ENCODE assay signal across 12 cellular contexts in genomic region chr3:127600749-127601456, GRCh38. TPM values are rescaled to one million over a fixed set of nuclear protein-coding genes. Genes with fewer than 3 reads are reported as not detected.
DNase-seq lines count a peak whose midpoint lies in the region; ATAC-seq and TF ChIP-seq lines count a peak whose summit lies in the region.
"Had no signal": no experiment of that assay in that cellular context is flagged by ENCODE, and none has a peak within 500 bp of the region (broad histone marks: within the 10 kb centered on the region; RNA-seq: fewer than 3 reads in every experiment).

No MANE protein-coding gene starts in this region.

- H3K4me3 Mint-ChIP-seq in endodermal cell, result peak overlapping the region; percentile 18

- H3K9me3 ChIP-seq in BLaER1 treated with 17β-estradiol and CSF1 and Interleukin-3, amounts not matched to agents 10 nM and 100 nM (replicated peaks in 1 of 11), result no peaks in the 10 kb centered on the region
- no peaks in the 10 kb centered on the region for H3K9me3 ChIP-seq in endodermal cell (ENCODE audit: control insufficient read depth, low read length)
- H3K9me3 ChIP-seq: heart left ventricle had no signal

- no peak for ATAC-seq in HG03439 (IDR thresholded peaks at IDR 0.05; ENCODE audit: unreplicated experiment)
- ATAC-seq: heart left ventricle had no signal

- peaks cover 0 to 27% (median 10%) of the 10 kb centered on the region in 11 experiments; a peak in 9 of 22 replicates for H4K20me1 ChIP-seq in BLaER1 treated with 17β-estradiol and CSF1 and Interleukin-3, amounts not matched to agents 10 nM and 100 nM

- H3K27ac Mint-ChIP-seq in endodermal cell, result no peak overlapping the region

- H3K4me3 ChIP-seq in BLaER1 treated with 17β-estradiol and CSF1 and Interleukin-3, amounts not matched to agents 10 nM and 100 nM, result peak overlapping the region in 6 of 10 experiments; percentile 2 to 86 (median 78); a peak in 9 of 20 replicates
- H3K4me3 ChIP-seq in GM12864 (ENCODE audit: low read depth, low read length) (peak overlapping the region; percentile 32), endodermal cell (ENCODE audit: low read length) (no peak overlapping the region)
- H3K4me3 ChIP-seq: heart left ventricle had no signal

- WGBS in endodermal cell (ENCODE audit: insufficient coverage in 1 of 2, insufficient read length in 1 of 2), 2 experiments, result 94% methylated on average over 5 to 6 of the region's 6 CpGs

- CTCF ChIA-PET in RWPE1 (lab: Yijun Ruan, JAX), result interaction anchor here (0.6 to 2.0 kb wide), 2 partner anchors 26 to 1193 kb away, joined by 6 to 10 read pairs; no protein-coding TSS in a partner anchor

- peaks cover 58% of the 10 kb centered on the region for H3K36me3 Mint-ChIP-seq in endodermal cell (ENCODE audit: low read depth)

- H3K36me3 ChIP-seq in BLaER1 treated with 17β-estradiol and CSF1 and Interleukin-3, amounts not matched to agents 10 nM and 100 nM, result peaks cover 17 to 68% (median 66%) of the 10 kb centered on the region in 11 experiments
- H3K36me3 ChIP-seq in endodermal cell (ENCODE audit: control insufficient read depth, insufficient read depth, low read length), result peaks cover 53% of the 10 kb centered on the region

- H3K4me1 ChIP-seq in BLaER1 treated with 17β-estradiol and CSF1 and Interleukin-3, amounts not matched to agents 10 nM and 100 nM, result peaks cover 25 to 55% (median 46%) of the 10 kb centered on the region in 10 experiments
- H3K4me1 ChIP-seq in endodermal cell (ENCODE audit: control insufficient read depth, insufficient read depth, low read length), result peaks cover 3% of the 10 kb centered on the region
- H3K4me1 ChIP-seq: parathyroid adenoma had no signal

- POLR2A ChIA-PET in RWPE1 (lab: Yijun Ruan, JAX; ENCODE audit: low non-redundant PET), result no interaction called here

- peaks cover 6% of the 10 kb centered on the region for H3K27me3 Mint-ChIP-seq in endodermal cell (ENCODE audit: insufficient read depth)

- H3K4me1 Mint-ChIP-seq in endodermal cell, result peaks cover 14% of the 10 kb centered on the region

- peak overlapping the region in 9 of 11 experiments; percentile 1 to 99 (median 96); a peak in 13 of 22 replicates for H3K9ac ChIP-seq in BLaER1 treated with 17β-estradiol and CSF1 and Interleukin-3, amounts not matched to agents 10 nM and 100 nM
- no peak overlapping the region for H3K9ac ChIP-seq in endodermal cell (ENCODE audit: extremely low read depth, low read length, poor library complexity, severe bottlenecking)
- H3K9ac ChIP-seq: parathyroid adenoma had no signal

- no peak for DNase-seq in GM12864 (ENCODE audit: low read depth)
- DNase-seq in RWPE1 (ENCODE audit: low spot score), result no peak
- DNase-seq in endodermal cell, result no peak
- no peak for DNase-seq in DMS79 (lab: John Stamatoyannopoulos, UW)
- DNase-seq in NCI-H2171 (lab: John Stamatoyannopoulos, UW), result no peak
- DNase-seq: H9, heart left ventricle, NCI-H1436, NCI-H446 had no signal

- TF ChIP-seq CTCF in GM12864 (IDR thresholded peaks at IDR 0.05; ENCODE audit: low read depth, low read length, missing control alignments) (no peak), RWPE1 (conservative IDR thresholded peaks at IDR 0.05; ENCODE audit: low read depth) (no peak), endodermal cell (conservative IDR thresholded peaks at IDR 0.05) (no peak)

- H3K27ac ChIP-seq in BLaER1 treated with 17β-estradiol and CSF1 and Interleukin-3, amounts not matched to agents 10 nM and 100 nM, result peak overlapping the region in 1 of 11 experiments; percentile 12; a peak in 1 of 22 replicates
- H3K27ac ChIP-seq in RWPE1 (peak overlapping the region; percentile 15; the same call in 1 of the 2 replicates), endodermal cell (ENCODE audit: low read depth, low read length) (no peak overlapping the region)
- H3K27ac ChIP-seq: heart left ventricle, parathyroid adenoma had no signal

- H3K9me3 Mint-ChIP-seq in endodermal cell, result no peaks in the 10 kb centered on the region
- H3K9me3 Mint-ChIP-seq: H9 had no signal

- H3K27me3 ChIP-seq in BLaER1 treated with 17β-estradiol and CSF1 and Interleukin-3, amounts not matched to agents 10 nM and 100 nM, result no peaks in the 10 kb centered on the region
- H3K27me3 ChIP-seq in endodermal cell (ENCODE audit: control insufficient read depth, insufficient read depth, low read length, poor library complexity, severe bottlenecking), result no peaks in the 10 kb centered on the region
- H3K27me3 ChIP-seq: heart left ventricle had no signal

- H3K4me2 ChIP-seq in BLaER1 treated with 17β-estradiol and CSF1 and Interleukin-3, amounts not matched to agents 10 nM and 100 nM, result peak overlapping the region in 9 of 11 experiments; percentile 71 to 98 (median 95); a peak in 18 of 22 replicates

RNA-seq across cellular contexts. Expression of gene MCM2, which starts 2.7 kb away (rescaled TPM):
- 10 to 100 TPM; 91.5 to 95.9 TPM for total RNA-seq in endodermal cell
- 106 TPM for polyA plus RNA-seq in endodermal cell (2013, experiment 1 of 2)
- polyA plus RNA-seq in endodermal cell (2013, experiment 2 of 2), result 92.1 TPM

RNA-seq across cellular contexts. Expression of gene TPRA1, which starts 10.4 kb away (rescaled TPM):
- 10 to 100 TPM; 22.9 TPM for total RNA-seq in endodermal cell
- polyA plus RNA-seq in endodermal cell (2013, experiment 1 of 2), result 18.2 TPM
- polyA plus RNA-seq in endodermal cell (2013, experiment 2 of 2), result 15.9 TPM

RNA-seq across cellular contexts. Expression of gene PODXL2, which starts 28.1 kb away (rescaled TPM):
- 10 to 100 TPM; 11.8 to 16.5 TPM for total RNA-seq in endodermal cell
- polyA plus RNA-seq in endodermal cell (2013, experiment 1 of 2), result 49.2 TPM
- polyA plus RNA-seq in endodermal cell (2013, experiment 2 of 2), result 46.8 TPM
